Comparison of ENCODE assay signal across 21 cellular contexts in the genomic region with DNA sequence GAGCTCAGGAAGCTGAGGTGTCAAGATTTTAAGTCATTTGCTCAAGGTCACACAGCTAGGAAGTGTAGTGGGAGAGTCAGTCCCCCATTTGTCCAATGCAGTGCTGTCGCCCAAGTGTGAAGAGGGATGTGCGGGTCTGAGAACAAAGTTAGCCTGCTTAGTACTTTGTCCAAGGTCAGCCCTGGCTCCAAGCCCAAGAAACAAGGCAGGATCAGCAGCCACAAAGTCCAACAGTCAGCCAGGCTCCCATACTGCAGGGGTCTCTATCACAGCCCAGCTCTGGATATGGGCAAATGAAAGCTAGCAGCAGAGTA.
DNase-seq lines count a peak whose midpoint lies in the region; ATAC-seq, FAIRE-seq and TF ChIP-seq lines count a peak whose summit lies in the region.
"Had no signal": no experiment of that assay in that cellular context is flagged by ENCODE, and none has a peak within 500 bp of the region (broad histone marks: within the 10 kb centered on the region; RNA-seq: fewer than 3 reads in every experiment).

No MANE protein-coding gene starts in this region.

- H3K9me3 ChIP-seq in H1 (ENCODE audit: insufficient read depth in 2 of 2, low read depth in 1 of 2, low read length in 1 of 2) = no peaks in the 10 kb centered on the region
- H3K9me3 ChIP-seq in mucosa of rectum (ENCODE audit: control insufficient read depth in 2 of 2, low read length in 2 of 2) = no peaks in the 10 kb centered on the region
- H3K9me3 ChIP-seq in testis = no peaks in the 10 kb centered on the region
- H3K9me3 ChIP-seq: heart left ventricle, lower lobe of right lung, spleen had no signal

- H3K27me3 ChIP-seq in H1 (replicated peaks in 1 of 4; ENCODE audit: control insufficient read depth in 3 of 4, extremely low read depth in 1 of 4, insufficient read depth in 3 of 4, low read length in 3 of 4) = no peaks in the 10 kb centered on the region
- no peaks in the 10 kb centered on the region for H3K27me3 ChIP-seq in mucosa of rectum (ENCODE audit: control insufficient read depth in 2 of 2, insufficient read depth in 2 of 2, low read length in 2 of 2)
- no peaks in the 10 kb centered on the region for H3K27me3 ChIP-seq in testis
- H3K27me3 ChIP-seq: heart left ventricle, spleen had no signal

- H4K8ac ChIP-seq in H1 (ENCODE audit: extremely low read depth, insufficient read depth, low read length) = no peak overlapping the region; the same call in 1 of the 2 replicates

- no peak overlapping the region for H3K9ac ChIP-seq in H1 (replicated peaks in 1 of 4; ENCODE audit: extremely low read depth in 1 of 4, low read depth in 3 of 4, low read length in 3 of 4)
- peak overlapping the region; percentile 15 to 64 for H3K9ac ChIP-seq in mucosa of rectum (ENCODE audit: low read depth in 1 of 2, low read length in 2 of 2)

- no peak overlapping the region for H3K18ac ChIP-seq in H1 (ENCODE audit: extremely low read depth, low read length)

- POLR2A ChIA-PET in H1 (lab: Charles Lee; ENCODE audit: partially characterized antibody) = no interaction called here

- no peak for TF ChIP-seq RAD21 in H1 (IDR thresholded peaks at IDR 0.05 in 1 of 2, conservative IDR thresholded peaks at IDR 0.05 in 1 of 2; ENCODE audit: low read depth in 2 of 2, low read length in 2 of 2)

- H3K79me1 ChIP-seq in H1 (ENCODE audit: low read depth, low read length) = no peaks in the 10 kb centered on the region

- H2BK120ac ChIP-seq in H1 (replicated peaks; ENCODE audit: low read depth, low read length) = no peak overlapping the region

- no peak overlapping the region for H2AK5ac ChIP-seq in H1 (ENCODE audit: low read depth, low read length)

- H3K4me3 ChIP-seq in H1 (ENCODE audit: extremely low read depth in 1 of 4, insufficient read depth in 2 of 4, low read depth in 3 of 4, low read length in 4 of 4) = no peak overlapping the region
- H3K4me3 ChIP-seq in mucosa of rectum (ENCODE audit: low read length in 2 of 2) = peak overlapping the region; percentile 5 to 56
- no peak overlapping the region for H3K4me3 ChIP-seq in testis
- H3K4me3 ChIP-seq: heart left ventricle, lower lobe of right lung, spleen had no signal

- H3K36me3 ChIP-seq in H1 (ENCODE audit: control insufficient read depth in 2 of 4, insufficient read depth in 4 of 4, low read length in 3 of 4) (no peaks in the 10 kb centered on the region), mucosa of rectum (ENCODE audit: control insufficient read depth in 2 of 2, insufficient read depth in 2 of 2, low read length in 2 of 2) (no peaks in the 10 kb centered on the region), testis (ENCODE audit: low read depth, missing control alignments) (no peaks in the 10 kb centered on the region)
- H3K36me3 ChIP-seq: heart left ventricle, lower lobe of right lung, spleen had no signal

- no peak for TF ChIP-seq CTCF in H1 (IDR thresholded peaks at IDR 0.05; ENCODE audit: control extremely low read depth in 1 of 3, insufficient read depth in 1 of 3, low read depth in 1 of 3, low read length in 3 of 3)
- TF ChIP-seq CTCF in testis (IDR thresholded peaks at IDR 0.05) = no peak

- H3K4ac ChIP-seq in H1 (replicated peaks; ENCODE audit: insufficient read length, low read depth, low read length) = no peak overlapping the region

- H3K4me1 ChIP-seq in H1 (replicated peaks in 1 of 4; ENCODE audit: control insufficient read depth in 3 of 4, insufficient read depth in 4 of 4, low read length in 3 of 4) (peaks cover 0 to 7% (median 4%) of the 10 kb centered on the region in 4 experiments; a peak in 4 of 7 replicates), mucosa of rectum (ENCODE audit: control insufficient read depth in 2 of 2, insufficient read depth in 2 of 2, low read length in 2 of 2) (peaks cover 26 to 55% of the 10 kb centered on the region in 2 donors), testis (peaks cover 13% of the 10 kb centered on the region)
- H3K4me1 ChIP-seq: lower lobe of right lung, spleen had no signal

- DNase-seq in LoVo (ENCODE audit: low spot score) (peak; percentile 21), H1 (ENCODE audit: low read depth in 1 of 2, low spot score in 2 of 2) (no peak), testis (peak; percentile 74), NCI-H82 treated with DMSO at 0.1 percent for 48 hours (lab: John Stamatoyannopoulos, UW; ENCODE audit: unreplicated experiment) (no peak)
- no peak for DNase-seq in activated CD8-positive, alpha-beta memory T cell treated with anti-CD3 and anti-CD28 coated beads, Interleukin-2, amount 50 U/mL, for 4 hours
- DNase-seq: activated CD4-positive, alpha-beta T cell treated with anti-CD3 and anti-CD28 coated beads, Interleukin-2, amount 10 ng/mL, durations not matched to agents 7 days and 5 days; activated CD8-positive, alpha-beta memory T cell treated with anti-CD3 and anti-CD28 coated beads, Interleukin-2, amount 50 U/mL, for 48 hours; activated gamma-delta T cell; amniotic stem cell; CD8-positive, alpha-beta memory T cell; cerebellar nuclear complex; DMS79 treated with DMSO at 0.1 percent for 48 hours; effector memory CD8-positive, alpha-beta T cell; heart left ventricle; immature natural killer cell; lower lobe of right lung; naive thymus-derived CD4-positive, alpha-beta T cell; NCI-H187 treated with DMSO at 0.1 percent for 48 hours; spleen had no signal

- no peak overlapping the region for H3K27ac ChIP-seq in H1 (ENCODE audit: low read depth, low read length)
- H3K27ac ChIP-seq in mucosa of rectum (ENCODE audit: low read depth in 2 of 2, low read length in 2 of 2) = peak overlapping the region; percentile 87 to 91
- H3K27ac ChIP-seq in testis = peak overlapping the region in 1 of 2 donors; percentile 44
- H3K27ac ChIP-seq: heart left ventricle, lower lobe of right lung, spleen had no signal

- no peak for FAIRE-seq in H1 (lab: Jason Lieb, UNC)

- no peaks in the 10 kb centered on the region for H3K79me2 ChIP-seq in H1 (ENCODE audit: control insufficient read depth in 1 of 2, insufficient read depth in 2 of 2, low read length in 2 of 2)

- H2BK12ac ChIP-seq in H1 (ENCODE audit: low read depth, low read length) = no peak overlapping the region

- no peak overlapping the region for H4K91ac ChIP-seq in H1 (replicated peaks; ENCODE audit: insufficient read length, low read length)

- no peak for ATAC-seq in HG03025 (IDR thresholded peaks at IDR 0.05; ENCODE audit: low FRiP score, unreplicated experiment)
- ATAC-seq: effector memory CD8-positive, alpha-beta T cell; naive thymus-derived CD4-positive, alpha-beta T cell had no signal

- 83% methylated on average over 2 of the region's 2 CpGs; no CpG with 5 or more reads in 1 of the 2 experiments for WGBS in H1 (ENCODE audit: extremely low coverage in 1 of 2, insufficient coverage in 1 of 2, insufficient read length in 1 of 2, insufficient replicate concordance in 2 of 2, low coverage in 1 of 2, low lambda C conversion rate in 2 of 2, missing lambda C conversion rate in 1 of 2), 2 experiments
- 24 to 36% methylated on average over 2 of the region's 2 CpGs for WGBS in testis, 2 donors

- H4K20me1 ChIP-seq in H1 (replicated peaks in 1 of 2; ENCODE audit: control insufficient read depth in 1 of 2, insufficient read depth in 2 of 2, low read length in 2 of 2) = no peaks in the 10 kb centered on the region

- no peak overlapping the region for H3K23ac ChIP-seq in H1 (ENCODE audit: insufficient read length)

- CTCF ChIA-PET in H1 (lab: Charles Lee; ENCODE audit: partially characterized antibody) = interaction anchor here (1.1 to 2.3 kb wide), 5 partner anchors 7 to 79 kb away, joined by 3 to 5 read pairs (median 5); no protein-coding TSS in a partner anchor

- H3K14ac ChIP-seq in H1 (ENCODE audit: insufficient read length) = no peak overlapping the region

- no peak overlapping the region for H4K5ac ChIP-seq in H1 (ENCODE audit: insufficient read length, low read depth, low read length)

- intact Hi-C loops in testis (cut with DNase I; ENCODE audit: low total_unique reads) = no loop called here

- no peaks in the 10 kb centered on the region for H3K23me2 ChIP-seq in H1 (ENCODE audit: low read depth, low read length)

- TF ChIP-seq POLR2A in H1 (IDR thresholded peaks at IDR 0.05; ENCODE audit: control extremely low read depth in 1 of 2, low read depth in 2 of 2, low read length in 2 of 2) (no peak), testis (IDR thresholded peaks at IDR 0.05) (no peak)

- TF ChIP-seq EP300 in H1 (IDR thresholded peaks at IDR 0.05; ENCODE audit: borderline replicate concordance in 1 of 2, low read depth in 2 of 2, low read length in 2 of 2) = no peak

- H3K4me2 ChIP-seq in H1 (ENCODE audit: insufficient read depth in 1 of 2, low read depth in 2 of 2, low read length in 2 of 2) = no peak overlapping the region

- no peak overlapping the region for H2BK5ac ChIP-seq in H1 (ENCODE audit: low read depth, low read length)

- no peak overlapping the region for H3K56ac ChIP-seq in H1 (replicated peaks; ENCODE audit: insufficient read length, low read depth, low read length)

- peak overlapping the region; percentile 10 for H2AFZ ChIP-seq in H1 (ENCODE audit: low read length)

- no peak overlapping the region for H2BK20ac ChIP-seq in H1 (ENCODE audit: low read length)

- no peak overlapping the region for H2BK15ac ChIP-seq in H1 (ENCODE audit: low read length)

TF ChIP-seq in H1, 55 proteins besides CTCF, POLR2A, EP300 and RAD21:
- TF ChIP-seq SAP30 (IDR thresholded peaks at IDR 0.05; ENCODE audit: insufficient read depth, insufficient replicate concordance, low read length) = no peak
- no peak for TF ChIP-seq RFX5 (IDR thresholded peaks at IDR 0.05; ENCODE audit: borderline replicate concordance, low read depth, low read length)
- TF ChIP-seq SIX5 (IDR thresholded peaks at IDR 0.05; ENCODE audit: low read depth, low read length) = no peak

Comparison
In these comparisons a context has a peak if more than half of its experiments do, and no peak if none do; other contexts are left out.
1. DNase-seq: peak in LoVo (single experiment) and testis (single experiment); none in H1 (0 of 2), NCI-H82 treated with DMSO at 0.1 percent for 48 hours (single experiment) and activated CD8-positive, alpha-beta memory T cell treated with anti-CD3 and anti-CD28 coated beads, Interleukin-2, amount 50 U/mL, for 4 hours (single experiment).
2. H3K4me3 ChIP-seq: peak in mucosa of rectum (2 of 2); none in H1 (0 of 4) and testis (0 of 2).
3. H3K9ac ChIP-seq: peak in mucosa of rectum (2 of 2); none in H1 (0 of 4).